Comparison of ENCODE assay signal across 9 cellular contexts in genomic region chr12:106978035-106978800, GRCh38. TPM values are rescaled to one million over a fixed set of nuclear protein-coding genes. Genes with fewer than 3 reads are reported as not detected.
DNase-seq lines count a peak whose midpoint lies in the region; ATAC-seq and TF ChIP-seq lines count a peak whose summit lies in the region.
"Had no signal": no experiment of that assay in that cellular context is flagged by ENCODE, and none has a peak within 500 bp of the region (broad histone marks: within the 10 kb centered on the region; RNA-seq: fewer than 3 reads in every experiment).

No MANE protein-coding gene starts in this region.

- TF ChIP-seq CTCF in AG10803 (conservative IDR thresholded peaks at IDR 0.05; ENCODE audit: low read length) (no peak), body of pancreas (IDR thresholded peaks at IDR 0.05) (no peak)

- H3K27ac ChIP-seq in body of pancreas: peak overlapping the region; percentile 14 to 88 (median 56)

- no peaks in the 10 kb centered on the region for H3K27me3 ChIP-seq in body of pancreas

- peaks cover 57% of the 10 kb centered on the region for H3K4me1 ChIP-seq in body of pancreas

- no peaks in the 10 kb centered on the region for H3K36me3 ChIP-seq in body of pancreas (replicated peaks in 1 of 2; ENCODE audit: insufficient read depth in 1 of 2, low read depth in 2 of 2)

- no peak overlapping the region for H3K4me3 ChIP-seq in AG10803 (ENCODE audit: low read length)
- H3K4me3 ChIP-seq in body of pancreas: no peak overlapping the region

- no peaks in the 10 kb centered on the region for H3K9me3 ChIP-seq in body of pancreas

- TF ChIP-seq POLR2A in body of pancreas (IDR thresholded peaks at IDR 0.05): no peak
- TF ChIP-seq POLR2A in GM18505 (IDR thresholded peaks at IDR 0.05; ENCODE audit: borderline replicate concordance, extremely low read depth, insufficient read depth, insufficient read length): no peak

- DNase-seq in AG10803 (ENCODE audit: low read depth) (peak; percentile 53), NCI-H2081 (lab: John Stamatoyannopoulos, UW) (peak; percentile 37 to 70), body of pancreas (peak; percentile 58 to 75 (median 70)), lung microvascular endothelial cell (ENCODE audit: low read depth in 2 of 2) (peak; percentile 64 to 67)
- no peak for DNase-seq in activated T-cell treated with anti-CD3 and anti-CD28 coated beads, Interleukin-2, amount 50 U/mL, for 1 hour
- DNase-seq: stimulated activated naive CD8-positive, alpha-beta T cell treated with anti-CD3 and anti-CD28 coated beads, Interleukin-15, Interleukin-2, amounts not matched to agents 100 U/mL and 50 U/mL, for 24 hours had no signal

- 28 to 29% methylated on average over 9 of the region's 9 CpGs for WGBS in body of pancreas, 2 donors

- ATAC-seq in body of pancreas: no peak
- no peak for ATAC-seq in GM18502 (IDR thresholded peaks at IDR 0.05; ENCODE audit: poor library complexity, unreplicated experiment)
- ATAC-seq in GM18868 (IDR thresholded peaks at IDR 0.05; ENCODE audit: unreplicated experiment): no peak
- ATAC-seq in GM18505 (IDR thresholded peaks at IDR 0.05; ENCODE audit: unreplicated experiment): no peak
- ATAC-seq: stimulated activated naive CD8-positive, alpha-beta T cell treated with anti-CD3 and anti-CD28 coated beads, Interleukin-15, Interleukin-2, amounts not matched to agents 100 U/mL and 50 U/mL, for 24 hours had no signal

- intact Hi-C loops in body of pancreas (cut with DNase I): no loop called here

RNA-seq across cellular contexts. Expression of gene MTERF2, which starts 8.7 kb away (rescaled TPM):
- total RNA-seq in body of pancreas (10 to 100 TPM; 24.1 to 32.9 TPM), lung microvascular endothelial cell (3.9 and 6.7 TPM in 2 replicates)

RNA-seq across cellular contexts. Expression of gene TMEM263, which starts 22.5 kb away (rescaled TPM):
- total RNA-seq in body of pancreas: 10 to 100 TPM; 27.4 to 33.5 TPM
- total RNA-seq in lung microvascular endothelial cell: 37.3 and 37.5 TPM in 2 replicates
